Comparison of ENCODE assay signal across 1 cellular context in the genomic region with DNA sequence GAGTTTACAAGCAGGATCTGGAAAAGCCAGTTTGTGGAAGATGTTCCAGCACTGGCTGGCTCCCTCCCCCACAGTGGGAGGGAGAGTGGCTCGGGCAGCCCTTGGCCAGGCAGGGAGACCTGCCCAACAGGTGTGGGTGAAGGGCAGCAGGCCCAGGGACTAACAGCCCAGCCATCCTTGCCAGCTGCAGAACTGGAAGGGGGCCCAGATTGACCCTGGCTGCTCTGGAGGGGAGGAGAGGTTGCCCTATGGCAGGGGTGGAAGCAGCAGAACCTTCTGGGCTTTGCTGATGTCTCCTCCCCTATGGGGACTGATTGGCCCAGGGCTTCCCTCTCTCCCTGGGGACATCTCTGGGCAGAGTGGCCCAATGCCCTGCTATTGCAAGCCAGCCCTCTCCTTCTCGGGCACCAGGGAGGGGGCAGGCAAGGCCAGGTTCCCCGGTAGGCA.
TF ChIP-seq lines count a peak whose summit lies in the region.

No MANE protein-coding gene starts in this region.

TF ChIP-seq in GM23338, 12 proteins besides CTCF, POLR2A, EP300 and RAD21 (continued from another document):
- TF ChIP-seq, protein P1, sequence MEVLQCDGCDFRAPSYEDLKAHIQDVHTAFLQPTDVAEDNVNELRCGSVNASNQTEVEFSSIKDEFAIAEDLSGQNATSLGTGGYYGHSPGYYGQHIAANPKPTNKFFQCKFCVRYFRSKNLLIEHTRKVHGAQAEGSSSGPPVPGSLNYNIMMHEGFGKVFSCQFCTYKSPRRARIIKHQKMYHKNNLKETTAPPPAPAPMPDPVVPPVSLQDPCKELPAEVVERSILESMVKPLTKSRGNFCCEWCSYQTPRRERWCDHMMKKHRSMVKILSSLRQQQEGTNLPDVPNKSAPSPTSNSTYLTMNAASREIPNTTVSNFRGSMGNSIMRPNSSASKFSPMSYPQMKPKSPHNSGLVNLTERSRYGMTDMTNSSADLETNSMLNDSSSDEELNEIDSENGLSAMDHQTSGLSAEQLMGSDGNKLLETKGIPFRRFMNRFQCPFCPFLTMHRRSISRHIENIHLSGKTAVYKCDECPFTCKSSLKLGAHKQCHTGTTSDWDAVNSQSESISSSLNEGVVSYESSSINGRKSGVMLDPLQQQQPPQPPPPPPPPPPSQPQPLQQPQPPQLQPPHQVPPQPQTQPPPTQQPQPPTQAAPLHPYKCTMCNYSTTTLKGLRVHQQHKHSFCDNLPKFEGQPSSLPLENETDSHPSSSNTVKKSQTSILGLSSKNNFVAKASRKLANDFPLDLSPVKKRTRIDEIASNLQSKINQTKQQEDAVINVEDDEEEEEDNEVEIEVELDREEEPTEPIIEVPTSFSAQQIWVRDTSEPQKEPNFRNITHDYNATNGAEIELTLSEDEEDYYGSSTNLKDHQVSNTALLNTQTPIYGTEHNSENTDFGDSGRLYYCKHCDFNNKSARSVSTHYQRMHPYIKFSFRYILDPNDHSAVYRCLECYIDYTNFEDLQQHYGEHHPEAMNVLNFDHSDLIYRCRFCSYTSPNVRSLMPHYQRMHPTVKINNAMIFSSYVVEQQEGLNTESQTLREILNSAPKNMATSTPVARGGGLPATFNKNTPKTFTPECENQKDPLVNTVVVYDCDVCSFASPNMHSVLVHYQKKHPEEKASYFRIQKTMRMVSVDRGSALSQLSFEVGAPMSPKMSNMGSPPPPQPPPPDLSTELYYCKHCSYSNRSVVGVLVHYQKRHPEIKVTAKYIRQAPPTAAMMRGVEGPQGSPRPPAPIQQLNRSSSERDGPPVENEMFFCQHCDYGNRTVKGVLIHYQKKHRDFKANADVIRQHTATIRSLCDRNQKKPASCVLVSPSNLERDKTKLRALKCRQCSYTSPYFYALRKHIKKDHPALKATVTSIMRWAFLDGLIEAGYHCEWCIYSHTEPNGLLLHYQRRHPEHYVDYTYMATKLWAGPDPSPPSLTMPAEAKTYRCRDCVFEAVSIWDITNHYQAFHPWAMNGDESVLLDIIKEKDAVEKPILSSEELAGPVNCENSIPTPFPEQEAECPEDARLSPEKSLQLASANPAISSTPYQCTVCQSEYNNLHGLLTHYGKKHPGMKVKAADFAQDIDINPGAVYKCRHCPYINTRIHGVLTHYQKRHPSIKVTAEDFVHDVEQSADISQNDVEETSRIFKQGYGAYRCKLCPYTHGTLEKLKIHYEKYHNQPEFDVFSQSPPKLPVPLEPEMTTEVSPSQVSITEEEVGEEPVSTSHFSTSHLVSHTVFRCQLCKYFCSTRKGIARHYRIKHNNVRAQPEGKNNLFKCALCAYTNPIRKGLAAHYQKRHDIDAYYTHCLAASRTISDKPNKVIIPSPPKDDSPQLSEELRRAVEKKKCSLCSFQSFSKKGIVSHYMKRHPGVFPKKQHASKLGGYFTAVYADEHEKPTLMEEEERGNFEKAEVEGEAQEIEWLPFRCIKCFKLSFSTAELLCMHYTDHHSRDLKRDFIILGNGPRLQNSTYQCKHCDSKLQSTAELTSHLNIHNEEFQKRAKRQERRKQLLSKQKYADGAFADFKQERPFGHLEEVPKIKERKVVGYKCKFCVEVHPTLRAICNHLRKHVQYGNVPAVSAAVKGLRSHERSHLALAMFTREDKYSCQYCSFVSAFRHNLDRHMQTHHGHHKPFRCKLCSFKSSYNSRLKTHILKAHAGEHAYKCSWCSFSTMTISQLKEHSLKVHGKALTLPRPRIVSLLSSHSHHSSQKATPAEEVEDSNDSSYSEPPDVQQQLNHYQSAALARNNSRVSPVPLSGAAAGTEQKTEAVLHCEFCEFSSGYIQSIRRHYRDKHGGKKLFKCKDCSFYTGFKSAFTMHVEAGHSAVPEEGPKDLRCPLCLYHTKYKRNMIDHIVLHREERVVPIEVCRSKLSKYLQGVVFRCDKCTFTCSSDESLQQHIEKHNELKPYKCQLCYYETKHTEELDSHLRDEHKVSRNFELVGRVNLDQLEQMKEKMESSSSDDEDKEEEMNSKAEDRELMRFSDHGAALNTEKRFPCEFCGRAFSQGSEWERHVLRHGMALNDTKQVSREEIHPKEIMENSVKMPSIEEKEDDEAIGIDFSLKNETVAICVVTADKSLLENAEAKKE (CRISPR knock-in tag; IDR thresholded peaks at IDR 0.05) = no peak
- TF ChIP-seq EZH2phosphoT487 (IDR thresholded peaks at IDR 0.05; ENCODE audit: unreplicated experiment) (no peak), STAT1 (IDR thresholded peaks at IDR 0.05; ENCODE audit: unreplicated experiment) (no peak), NANOG (IDR thresholded peaks at IDR 0.05; ENCODE audit: borderline replicate concordance) (no peak), JUNB (IDR thresholded peaks at IDR 0.05; ENCODE audit: unreplicated experiment) (no peak), EZH2 (IDR thresholded peaks at IDR 0.05; ENCODE audit: low read depth, unreplicated experiment) (no peak), CREB1 (CRISPR knock-in tag; IDR thresholded peaks at IDR 0.05; ENCODE audit: low read depth) (no peak), POLR2AphosphoS5 (IDR thresholded peaks at IDR 0.05; ENCODE audit: low read depth) (no peak), ZNF114 (CRISPR knock-in tag; IDR thresholded peaks at IDR 0.05) (no peak)
- TF ChIP-seq, protein P2, sequence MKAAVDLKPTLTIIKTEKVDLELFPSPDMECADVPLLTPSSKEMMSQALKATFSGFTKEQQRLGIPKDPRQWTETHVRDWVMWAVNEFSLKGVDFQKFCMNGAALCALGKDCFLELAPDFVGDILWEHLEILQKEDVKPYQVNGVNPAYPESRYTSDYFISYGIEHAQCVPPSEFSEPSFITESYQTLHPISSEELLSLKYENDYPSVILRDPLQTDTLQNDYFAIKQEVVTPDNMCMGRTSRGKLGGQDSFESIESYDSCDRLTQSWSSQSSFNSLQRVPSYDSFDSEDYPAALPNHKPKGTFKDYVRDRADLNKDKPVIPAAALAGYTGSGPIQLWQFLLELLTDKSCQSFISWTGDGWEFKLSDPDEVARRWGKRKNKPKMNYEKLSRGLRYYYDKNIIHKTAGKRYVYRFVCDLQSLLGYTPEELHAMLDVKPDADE (IDR thresholded peaks at IDR 0.05) = no peak
